ENCODE assay signal across 1 cellular context in the genomic region with DNA sequence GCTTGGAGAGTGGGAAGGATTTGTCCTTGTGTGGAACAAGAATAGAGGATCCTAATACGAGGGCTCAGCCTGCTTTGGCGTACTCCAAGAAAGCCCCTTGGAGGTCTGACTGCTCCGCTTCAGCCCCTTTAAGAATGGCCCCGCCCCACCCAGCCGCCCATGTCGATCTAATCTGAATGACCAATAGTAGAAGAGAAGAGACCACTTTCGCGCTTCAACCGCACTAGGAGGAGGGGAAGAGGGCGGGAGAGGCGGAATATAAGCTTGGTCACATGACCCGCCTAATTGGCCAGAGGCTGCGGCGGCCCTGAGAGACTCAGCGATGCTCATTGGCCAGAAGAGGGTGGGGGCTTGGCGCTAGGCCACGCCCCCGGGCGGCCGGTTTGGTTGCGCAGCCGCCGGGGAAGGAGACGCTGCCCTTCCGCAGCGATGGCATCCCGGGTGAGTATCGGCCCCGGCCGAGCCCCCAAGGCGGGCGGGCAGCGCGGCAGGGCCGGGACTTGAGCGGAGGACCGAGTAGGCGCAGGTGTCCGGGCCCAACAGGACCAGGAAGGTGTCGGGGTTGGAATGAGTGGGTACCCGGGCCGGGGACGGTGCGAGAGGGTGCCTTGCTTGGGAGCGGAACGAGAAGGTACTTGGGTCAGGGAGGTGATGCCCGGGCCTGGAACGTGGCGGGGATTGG.
TF ChIP-seq lines count a peak whose summit lies in the region.

A gene with protein sequence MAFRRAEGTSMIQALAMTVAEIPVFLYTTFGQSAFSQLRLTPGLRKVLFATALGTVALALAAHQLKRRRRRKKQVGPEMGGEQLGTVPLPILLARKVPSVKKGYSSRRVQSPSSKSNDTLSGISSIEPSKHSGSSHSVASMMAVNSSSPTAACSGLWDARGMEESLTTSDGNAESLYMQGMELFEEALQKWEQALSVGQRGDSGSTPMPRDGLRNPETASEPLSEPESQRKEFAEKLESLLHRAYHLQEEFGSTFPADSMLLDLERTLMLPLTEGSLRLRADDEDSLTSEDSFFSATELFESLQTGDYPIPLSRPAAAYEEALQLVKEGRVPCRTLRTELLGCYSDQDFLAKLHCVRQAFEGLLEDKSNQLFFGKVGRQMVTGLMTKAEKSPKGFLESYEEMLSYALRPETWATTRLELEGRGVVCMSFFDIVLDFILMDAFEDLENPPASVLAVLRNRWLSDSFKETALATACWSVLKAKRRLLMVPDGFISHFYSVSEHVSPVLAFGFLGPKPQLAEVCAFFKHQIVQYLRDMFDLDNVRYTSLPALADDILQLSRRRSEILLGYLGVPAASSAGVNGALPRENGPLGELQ (plus strand): TSS at position 386 of the 682 bp plus-strand sequence. CDS start 3,969 bp downstream, outside the sequence.

TF ChIP-seq in HepG2, 621 proteins besides CTCF, POLR2A, EP300 and RAD21 (continued from another document and continues in another):
- TF ChIP-seq, protein P1, sequence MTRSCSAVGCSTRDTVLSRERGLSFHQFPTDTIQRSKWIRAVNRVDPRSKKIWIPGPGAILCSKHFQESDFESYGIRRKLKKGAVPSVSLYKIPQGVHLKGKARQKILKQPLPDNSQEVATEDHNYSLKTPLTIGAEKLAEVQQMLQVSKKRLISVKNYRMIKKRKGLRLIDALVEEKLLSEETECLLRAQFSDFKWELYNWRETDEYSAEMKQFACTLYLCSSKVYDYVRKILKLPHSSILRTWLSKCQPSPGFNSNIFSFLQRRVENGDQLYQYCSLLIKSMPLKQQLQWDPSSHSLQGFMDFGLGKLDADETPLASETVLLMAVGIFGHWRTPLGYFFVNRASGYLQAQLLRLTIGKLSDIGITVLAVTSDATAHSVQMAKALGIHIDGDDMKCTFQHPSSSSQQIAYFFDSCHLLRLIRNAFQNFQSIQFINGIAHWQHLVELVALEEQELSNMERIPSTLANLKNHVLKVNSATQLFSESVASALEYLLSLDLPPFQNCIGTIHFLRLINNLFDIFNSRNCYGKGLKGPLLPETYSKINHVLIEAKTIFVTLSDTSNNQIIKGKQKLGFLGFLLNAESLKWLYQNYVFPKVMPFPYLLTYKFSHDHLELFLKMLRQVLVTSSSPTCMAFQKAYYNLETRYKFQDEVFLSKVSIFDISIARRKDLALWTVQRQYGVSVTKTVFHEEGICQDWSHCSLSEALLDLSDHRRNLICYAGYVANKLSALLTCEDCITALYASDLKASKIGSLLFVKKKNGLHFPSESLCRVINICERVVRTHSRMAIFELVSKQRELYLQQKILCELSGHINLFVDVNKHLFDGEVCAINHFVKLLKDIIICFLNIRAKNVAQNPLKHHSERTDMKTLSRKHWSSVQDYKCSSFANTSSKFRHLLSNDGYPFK (CRISPR knock-in tag; IDR thresholded peaks at IDR 0.05; ENCODE audit: borderline replicate concordance): peak; percentile 49; the same call in 1 of the 2 replicates
- TF ChIP-seq ZNF790 (CRISPR knock-in tag; IDR thresholded peaks at IDR 0.05; ENCODE audit: borderline replicate concordance) (no peak), KLF12 (CRISPR knock-in tag; IDR thresholded peaks at IDR 0.05; ENCODE audit: borderline replicate concordance) (no peak), GABPA (IDR thresholded peaks at IDR 0.05; ENCODE audit: low read depth, low read length) (no peak), GABPA (CRISPR knock-in tag; IDR thresholded peaks at IDR 0.05; ENCODE audit: low read depth) (peak; percentile 54; the same call in 1 of the 2 replicates), ATF2 (CRISPR knock-in tag; IDR thresholded peaks at IDR 0.05) (no peak), DMAP1 (CRISPR knock-in tag; IDR thresholded peaks at IDR 0.05) (no peak; the same call in 1 of the 2 replicates), NFKB2 (CRISPR knock-in tag; IDR thresholded peaks at IDR 0.05; ENCODE audit: borderline replicate concordance) (peak; percentile 52; the same call in 1 of the 2 replicates), HOXA9 (CRISPR knock-in tag; IDR thresholded peaks at IDR 0.05; ENCODE audit: borderline replicate concordance) (no peak), CEBPB (IDR thresholded peaks at IDR 0.05; ENCODE audit: borderline replicate concordance, low read depth, low read length) (peak; percentile 43; the same call in 1 of the 2 replicates), ZBTB2 (CRISPR knock-in tag; IDR thresholded peaks at IDR 0.05; ENCODE audit: low read depth) (peak; percentile 48; the same call in 1 of the 2 replicates), ZNF563 (CRISPR knock-in tag; IDR thresholded peaks at IDR 0.05) (no peak), TSC22D2 (CRISPR knock-in tag; IDR thresholded peaks at IDR 0.05; ENCODE audit: borderline replicate concordance) (no peak), NFAT5 (CRISPR knock-in tag; IDR thresholded peaks at IDR 0.05) (0 out of 2 replicates have a peak, but pooled peaks have one; percentile 24)
- TF ChIP-seq, protein P2, sequence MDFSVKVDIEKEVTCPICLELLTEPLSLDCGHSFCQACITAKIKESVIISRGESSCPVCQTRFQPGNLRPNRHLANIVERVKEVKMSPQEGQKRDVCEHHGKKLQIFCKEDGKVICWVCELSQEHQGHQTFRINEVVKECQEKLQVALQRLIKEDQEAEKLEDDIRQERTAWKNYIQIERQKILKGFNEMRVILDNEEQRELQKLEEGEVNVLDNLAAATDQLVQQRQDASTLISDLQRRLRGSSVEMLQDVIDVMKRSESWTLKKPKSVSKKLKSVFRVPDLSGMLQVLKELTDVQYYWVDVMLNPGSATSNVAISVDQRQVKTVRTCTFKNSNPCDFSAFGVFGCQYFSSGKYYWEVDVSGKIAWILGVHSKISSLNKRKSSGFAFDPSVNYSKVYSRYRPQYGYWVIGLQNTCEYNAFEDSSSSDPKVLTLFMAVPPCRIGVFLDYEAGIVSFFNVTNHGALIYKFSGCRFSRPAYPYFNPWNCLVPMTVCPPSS (IDR thresholded peaks at IDR 0.05): no peak
- TF ChIP-seq, protein P3, sequence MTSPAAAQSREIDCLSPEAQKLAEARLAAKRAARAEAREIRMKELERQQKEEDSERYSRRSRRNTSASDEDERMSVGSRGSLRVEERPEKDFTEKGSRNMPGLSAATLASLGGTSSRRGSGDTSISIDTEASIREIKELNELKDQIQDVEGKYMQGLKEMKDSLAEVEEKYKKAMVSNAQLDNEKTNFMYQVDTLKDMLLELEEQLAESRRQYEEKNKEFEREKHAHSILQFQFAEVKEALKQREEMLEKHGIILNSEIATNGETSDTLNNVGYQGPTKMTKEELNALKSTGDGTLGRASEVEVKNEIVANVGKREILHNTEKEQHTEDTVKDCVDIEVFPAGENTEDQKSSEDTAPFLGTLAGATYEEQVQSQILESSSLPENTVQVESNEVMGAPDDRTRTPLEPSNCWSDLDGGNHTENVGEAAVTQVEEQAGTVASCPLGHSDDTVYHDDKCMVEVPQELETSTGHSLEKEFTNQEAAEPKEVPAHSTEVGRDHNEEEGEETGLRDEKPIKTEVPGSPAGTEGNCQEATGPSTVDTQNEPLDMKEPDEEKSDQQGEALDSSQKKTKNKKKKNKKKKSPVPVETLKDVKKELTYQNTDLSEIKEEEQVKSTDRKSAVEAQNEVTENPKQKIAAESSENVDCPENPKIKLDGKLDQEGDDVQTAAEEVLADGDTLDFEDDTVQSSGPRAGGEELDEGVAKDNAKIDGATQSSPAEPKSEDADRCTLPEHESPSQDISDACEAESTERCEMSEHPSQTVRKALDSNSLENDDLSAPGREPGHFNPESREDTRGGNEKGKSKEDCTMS (CRISPR knock-in tag; conservative IDR thresholded peaks at IDR 0.05): no peak
- TF ChIP-seq, protein P4, sequence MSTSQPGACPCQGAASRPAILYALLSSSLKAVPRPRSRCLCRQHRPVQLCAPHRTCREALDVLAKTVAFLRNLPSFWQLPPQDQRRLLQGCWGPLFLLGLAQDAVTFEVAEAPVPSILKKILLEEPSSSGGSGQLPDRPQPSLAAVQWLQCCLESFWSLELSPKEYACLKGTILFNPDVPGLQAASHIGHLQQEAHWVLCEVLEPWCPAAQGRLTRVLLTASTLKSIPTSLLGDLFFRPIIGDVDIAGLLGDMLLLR (CRISPR knock-in tag; IDR thresholded peaks at IDR 0.05): no peak
- TF ChIP-seq, protein P5, sequence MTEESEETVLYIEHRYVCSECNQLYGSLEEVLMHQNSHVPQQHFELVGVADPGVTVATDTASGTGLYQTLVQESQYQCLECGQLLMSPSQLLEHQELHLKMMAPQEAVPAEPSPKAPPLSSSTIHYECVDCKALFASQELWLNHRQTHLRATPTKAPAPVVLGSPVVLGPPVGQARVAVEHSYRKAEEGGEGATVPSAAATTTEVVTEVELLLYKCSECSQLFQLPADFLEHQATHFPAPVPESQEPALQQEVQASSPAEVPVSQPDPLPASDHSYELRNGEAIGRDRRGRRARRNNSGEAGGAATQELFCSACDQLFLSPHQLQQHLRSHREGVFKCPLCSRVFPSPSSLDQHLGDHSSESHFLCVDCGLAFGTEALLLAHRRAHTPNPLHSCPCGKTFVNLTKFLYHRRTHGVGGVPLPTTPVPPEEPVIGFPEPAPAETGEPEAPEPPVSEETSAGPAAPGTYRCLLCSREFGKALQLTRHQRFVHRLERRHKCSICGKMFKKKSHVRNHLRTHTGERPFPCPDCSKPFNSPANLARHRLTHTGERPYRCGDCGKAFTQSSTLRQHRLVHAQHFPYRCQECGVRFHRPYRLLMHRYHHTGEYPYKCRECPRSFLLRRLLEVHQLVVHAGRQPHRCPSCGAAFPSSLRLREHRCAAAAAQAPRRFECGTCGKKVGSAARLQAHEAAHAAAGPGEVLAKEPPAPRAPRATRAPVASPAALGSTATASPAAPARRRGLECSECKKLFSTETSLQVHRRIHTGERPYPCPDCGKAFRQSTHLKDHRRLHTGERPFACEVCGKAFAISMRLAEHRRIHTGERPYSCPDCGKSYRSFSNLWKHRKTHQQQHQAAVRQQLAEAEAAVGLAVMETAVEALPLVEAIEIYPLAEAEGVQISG (CRISPR knock-in tag; IDR thresholded peaks at IDR 0.05): peak; percentile 52; the same call in 1 of the 2 replicates
